31 cellular contexts compared by ENCODE assay signal in genomic region chr20:22673467-22673866, GRCh38.
"Had no signal": no experiment of that assay in that cellular context is flagged by ENCODE, and none has a peak within 500 bp of the region (broad histone marks: within the 10 kb centered on the region; RNA-seq: fewer than 3 reads in every experiment).

No MANE protein-coding gene starts in this region.

- H3K27me3 ChIP-seq: adrenal gland, breast epithelium, cardiac muscle cell, colonic mucosa had no signal

- H3K9me3 Mint-ChIP-seq: activated CD4-positive, alpha-beta T cell treated with anti-CD3 and anti-CD28 coated beads, Interleukin-2, amount 10 ng/mL, durations not matched to agents 24 days and 14 days had no signal

- H3K27ac ChIP-seq: adrenal gland, breast epithelium, cardiac muscle cell, colonic mucosa had no signal

- H3K4me1 ChIP-seq: adrenal gland, breast epithelium, colonic mucosa had no signal

- H3K36me3 Mint-ChIP-seq: activated CD4-positive, alpha-beta memory T cell treated with anti-CD3 and anti-CD28 coated beads for 36 hours; activated CD8-positive, alpha-beta memory T cell treated with anti-CD3 and anti-CD28 coated beads, Interleukin-2, amount 10 ng/mL, durations not matched to agents 7 days and 5 days; activated naive CD4-positive, alpha-beta T cell treated with anti-CD3 and anti-CD28 coated beads, Interleukin-2, amount 50 U/mL, for 24 hours; activated naive CD8-positive, alpha-beta T cell treated with anti-CD3 and anti-CD28 coated beads for 36 hours; brain had no signal

- H3K36me3 ChIP-seq: adrenal gland, breast epithelium, cardiac muscle cell, colonic mucosa had no signal

- H3K4me1 Mint-ChIP-seq: activated CD4-positive, alpha-beta T cell treated with anti-CD3 and anti-CD28 coated beads for 36 hours; activated CD4-positive, alpha-beta T cell treated with anti-CD3 and anti-CD28 coated beads, Interleukin-2, amount 10 ng/mL, durations not matched to agents 24 days and 14 days; activated CD8-positive, alpha-beta memory T cell treated with anti-CD3 and anti-CD28 coated beads, Interleukin-2, amount 10 ng/mL, durations not matched to agents 7 days and 5 days; activated naive CD4-positive, alpha-beta T cell treated with anti-CD3 and anti-CD28 coated beads, Interleukin-2, amount 50 U/mL, for 24 hours; activated naive CD8-positive, alpha-beta T cell treated with anti-CD3 and anti-CD28 coated beads for 36 hours; activated naive CD8-positive, alpha-beta T cell treated with anti-CD3 and anti-CD28 coated beads, Interleukin-2, amount 50 U/mL, for 24 hours; brain had no signal

- H3K27ac Mint-ChIP-seq: activated CD4-positive, alpha-beta memory T cell treated with anti-CD3 and anti-CD28 coated beads for 36 hours; activated CD4-positive, alpha-beta T cell treated with anti-CD3 and anti-CD28 coated beads for 36 hours; activated CD4-positive, alpha-beta T cell treated with anti-CD3 and anti-CD28 coated beads, Interleukin-2, amount 10 ng/mL, durations not matched to agents 24 days and 14 days; activated CD8-positive, alpha-beta memory T cell treated with anti-CD3 and anti-CD28 coated beads, Interleukin-2, amount 10 ng/mL, durations not matched to agents 7 days and 5 days; activated CD8-positive, alpha-beta T cell treated with anti-CD3 and anti-CD28 coated beads, Interleukin-2, amount 10 ng/mL, durations not matched to agents 7 days and 5 days; activated naive CD4-positive, alpha-beta T cell treated with anti-CD3 and anti-CD28 coated beads for 36 hours; activated naive CD4-positive, alpha-beta T cell treated with anti-CD3 and anti-CD28 coated beads, Interleukin-2, amount 50 U/mL, for 24 hours; activated naive CD8-positive, alpha-beta T cell treated with anti-CD3 and anti-CD28 coated beads for 36 hours; activated naive CD8-positive, alpha-beta T cell treated with anti-CD3 and anti-CD28 coated beads, Interleukin-2, amount 50 U/mL, for 24 hours; activated T-helper 1 cell treated with anti-CD3 and anti-CD28 coated beads, Interleukin-12 subunit alpha, Interleukin-12 subunit beta, Interleukin-2, Interleukin-4 antibody, amounts not matched to agents 30 ng/mL and 10 ng/mL and 1 ng/mL, durations not matched to agents 14 hours and 24 hours and 36 hours; activated T-helper 2 cell treated with anti-CD3 and anti-CD28 coated beads, Interferon-gamma antibody, Interleukin-2, Interleukin-4, amounts not matched to agents 10 μg/mL and 5 μg/mL and 100 μg/mL, durations not matched to agents 14 hours and 24 hours and 36 hours; brain had no signal

- ATAC-seq: activated CD4-positive, alpha-beta T cell treated with anti-CD3 and anti-CD28 coated beads for 36 hours; activated CD8-positive, alpha-beta memory T cell treated with anti-CD3 and anti-CD28 coated beads, Interleukin-2, amount 10 ng/mL, durations not matched to agents 7 days and 5 days; activated CD8-positive, alpha-beta T cell treated with anti-CD3 and anti-CD28 coated beads, Interleukin-2, amount 10 ng/mL, durations not matched to agents 7 days and 5 days; activated naive CD8-positive, alpha-beta T cell treated with anti-CD3 and anti-CD28 coated beads, Interleukin-2, amount 50 U/mL, for 24 hours; esophagus mucosa had no signal

- H3K4me3 ChIP-seq: adrenal gland, breast epithelium, cardiac muscle cell, colonic mucosa had no signal

- DNase-seq: activated CD4-positive, alpha-beta memory T cell treated with anti-CD3 and anti-CD28 coated beads for 36 hours; activated CD4-positive, alpha-beta T cell treated with anti-CD3 and anti-CD28 coated beads for 36 hours; activated CD4-positive, alpha-beta T cell treated with anti-CD3 and anti-CD28 coated beads, Interleukin-2, amount 10 ng/mL, durations not matched to agents 24 days and 14 days; activated CD4-positive, CD25-positive, alpha-beta regulatory T cell; activated CD4-positive, CD25-positive, alpha-beta regulatory T cell treated with anti-CD3 and anti-CD28 coated beads, Interleukin-2, amount 50 U/mL, for 72 hours; activated CD8-positive, alpha-beta memory T cell treated with anti-CD3 and anti-CD28 coated beads, Interleukin-2, amount 10 ng/mL, durations not matched to agents 7 days and 5 days; activated CD8-positive, alpha-beta memory T cell treated with anti-CD3 and anti-CD28 coated beads, Interleukin-2, amount 50 U/mL, for 4 hours; activated CD8-positive, alpha-beta T cell treated with anti-CD3 and anti-CD28 coated beads, Interleukin-2, amount 10 ng/mL, durations not matched to agents 7 days and 5 days; activated effector memory CD4-positive, alpha-beta T cell treated with anti-CD3 and anti-CD28 coated beads, Interleukin-2, amount 50 U/mL, for 16 hours; activated naive CD4-positive, alpha-beta T cell treated with anti-CD3 and anti-CD28 coated beads for 36 hours; activated naive CD8-positive, alpha-beta T cell treated with anti-CD3 and anti-CD28 coated beads for 36 hours; activated naive CD8-positive, alpha-beta T cell treated with anti-CD3 and anti-CD28 coated beads, Interleukin-2, amount 50 U/mL, for 24 hours; activated T-cell treated with anti-CD3 and anti-CD28 coated beads, Interleukin-2, amount 50 U/mL, for 1 hour; activated T-cell treated with anti-CD3 and anti-CD28 coated beads, Interleukin-2, amount 50 U/mL, for 48 hours; adrenal gland; amygdala; aorta; central memory CD4-positive, alpha-beta T cell; cerebellar nuclear complex; colonic mucosa; effector CD8-positive, alpha-beta T cell; foreskin fibroblast; head of caudate nucleus; T-helper 2 cell had no signal

- H3K9me3 ChIP-seq: adrenal gland, colonic mucosa had no signal

- H3K4me3 Mint-ChIP-seq: activated CD4-positive, alpha-beta memory T cell treated with anti-CD3 and anti-CD28 coated beads for 36 hours; activated CD4-positive, alpha-beta T cell treated with anti-CD3 and anti-CD28 coated beads for 36 hours; activated CD4-positive, alpha-beta T cell treated with anti-CD3 and anti-CD28 coated beads, Interleukin-2, amount 10 ng/mL, durations not matched to agents 24 days and 14 days; activated CD8-positive, alpha-beta memory T cell treated with anti-CD3 and anti-CD28 coated beads, Interleukin-2, amount 10 ng/mL, durations not matched to agents 7 days and 5 days; activated CD8-positive, alpha-beta T cell treated with anti-CD3 and anti-CD28 coated beads, Interleukin-2, amount 10 ng/mL, durations not matched to agents 7 days and 5 days; activated naive CD4-positive, alpha-beta T cell treated with anti-CD3 and anti-CD28 coated beads for 36 hours; activated naive CD4-positive, alpha-beta T cell treated with anti-CD3 and anti-CD28 coated beads, Interleukin-2, amount 50 U/mL, for 24 hours; activated naive CD8-positive, alpha-beta T cell treated with anti-CD3 and anti-CD28 coated beads for 36 hours; activated naive CD8-positive, alpha-beta T cell treated with anti-CD3 and anti-CD28 coated beads, Interleukin-2, amount 50 U/mL, for 24 hours; activated T-helper 1 cell treated with anti-CD3 and anti-CD28 coated beads, Interleukin-12 subunit alpha, Interleukin-12 subunit beta, Interleukin-2, Interleukin-4 antibody, amounts not matched to agents 30 ng/mL and 10 ng/mL and 1 ng/mL, durations not matched to agents 14 hours and 24 hours and 36 hours; brain had no signal

- H3K27me3 Mint-ChIP-seq: activated CD4-positive, alpha-beta memory T cell treated with anti-CD3 and anti-CD28 coated beads for 36 hours; activated CD4-positive, alpha-beta T cell treated with anti-CD3 and anti-CD28 coated beads, Interleukin-2, amount 10 ng/mL, durations not matched to agents 24 days and 14 days; activated CD8-positive, alpha-beta memory T cell treated with anti-CD3 and anti-CD28 coated beads, Interleukin-2, amount 10 ng/mL, durations not matched to agents 7 days and 5 days had no signal
